ENCODE assay signal across 8 cellular contexts in genomic region chr19:58326914-58327726, GRCh38. TPM values are rescaled to one million over a fixed set of nuclear protein-coding genes. Genes with fewer than 3 reads are reported as not detected.
DNase-seq lines count a peak whose midpoint lies in the region; ATAC-seq and TF ChIP-seq lines count a peak whose summit lies in the region.

Gene ZSCAN22 (plus strand): TSS chr19:58326994. CDS start chr19:58334803, 7,809 bp downstream.

- H3K36me3 ChIP-seq in BJ (ENCODE audit: control insufficient read depth, insufficient read depth, low read length): no peaks in the 10 kb centered on the region

- POLR2A ChIA-PET in BJ (lab: Charles Lee): interaction anchor here (0.6 to 0.9 kb wide), 2 partner anchors 91 to 232 kb away, joined by 6 to 7 read pairs; no protein-coding TSS in a partner anchor

- peak; percentile 67 for ATAC-seq in HG03378 (IDR thresholded peaks at IDR 0.05; ENCODE audit: unreplicated experiment)
- peak; percentile 96 for ATAC-seq in left colon

- no peaks in the 10 kb centered on the region for H3K27me3 ChIP-seq in BJ (ENCODE audit: control insufficient read depth, insufficient read depth, low read length)

- intact Hi-C loops in left colon (cut with DNase I, micrococcal nuclease): no loop called here

- DNase-seq in BJ (ENCODE audit: low read depth) (peak; percentile 58), GM19238 (ENCODE audit: insufficient read length, low spot score) (peak; percentile 95), NCI-H446 treated with DMSO at 0.1 percent for 48 hours (lab: John Stamatoyannopoulos, UW) (peak; percentile 91), left colon (peak; percentile 97 to 99)
- peak; percentile 79 to 90 for DNase-seq in activated CD4-positive, alpha-beta T cell treated with anti-CD3 and anti-CD28 coated beads for 24 hours (ENCODE audit: low read depth in 2 of 2)
- DNase-seq in stimulated activated CD4-positive, alpha-beta T cell treated with anti-CD3 and anti-CD28 coated beads, Interleukin-1b, Interleukin-23, amount 100 ng/mL, for 24 hours (ENCODE audit: low read depth in 4 of 4, low spot score in 1 of 4): peak; percentile 70 to 89 (median 78)

- H3K4me3 ChIP-seq in BJ (ENCODE audit: low read depth, low read length): peak within 1 kb of the TSS; percentile 68

- peak within 1 kb of the TSS; percentile 85 for H3K27ac ChIP-seq in cingulate gyrus (ENCODE audit: low read depth, low read length)

- no peak for TF ChIP-seq CTCF in BJ (IDR thresholded peaks at IDR 0.05; ENCODE audit: insufficient read depth, low read depth, low read length)

- CTCF ChIA-PET in BJ (lab: Yijun Ruan, JAX): interaction anchor here (1.6 kb wide), 1 partner anchor 193 kb away, joined by 6 read pairs; the partner anchor contains the start of gene ZBTB45

RNA-seq across cellular contexts. Expression of gene ZSCAN22, which starts in this region (rescaled TPM):
- polyA plus RNA-seq in BJ (2011; rRNA removed): 2.1 and 2.3 TPM in 2 replicates
- 3.9 TPM in 2 replicates for polyA minus RNA-seq in BJ (2011; rRNA and poly(A)+ RNA removed)
- 1 to 10 TPM; 2.6 to 2.8 TPM for total RNA-seq in left colon

Comparison
In these comparisons a context has a peak if more than half of its experiments do, and no peak if none do; other contexts are left out.
1. Peak in every context shown above with its lines: DNase-seq, ATAC-seq, H3K4me3 ChIP-seq and H3K27ac ChIP-seq.